14 cellular contexts compared by ENCODE assay signal in genomic region chr18:22194151-22194598, GRCh38. TPM values are rescaled to one million over a fixed set of nuclear protein-coding genes. Genes with fewer than 3 reads are reported as not detected.
DNase-seq lines count a peak whose midpoint lies in the region; ATAC-seq, FAIRE-seq and TF ChIP-seq lines count a peak whose summit lies in the region.
"Had no signal": no experiment of that assay in that cellular context is flagged by ENCODE, and none has a peak within 500 bp of the region (broad histone marks: within the 10 kb centered on the region; RNA-seq: fewer than 3 reads in every experiment).

No MANE protein-coding gene starts in this region.

- H4K20me1 ChIP-seq in GM23338 (replicated peaks; ENCODE audit: insufficient read depth) (no peaks in the 10 kb centered on the region), K562 (replicated peaks; ENCODE audit: control insufficient read depth, insufficient read depth, low read length) (no peaks in the 10 kb centered on the region), hepatocyte (ENCODE audit: insufficient read depth, poor library complexity, severe bottlenecking) (peaks cover 39% of the 10 kb centered on the region)

- peak; percentile 93 for TF ChIP-seq EP300 in K562 (IDR thresholded peaks at IDR 0.05; ENCODE audit: low read length)

- H3K4me1 ChIP-seq in GM23338 (ENCODE audit: insufficient read depth), result peaks cover 16% of the 10 kb centered on the region; the same call in 1 of the 2 replicates
- H3K4me1 ChIP-seq in K562 (replicated peaks in 1 of 2; ENCODE audit: control insufficient read depth in 2 of 2, insufficient read depth in 2 of 2, low read length in 2 of 2), result peaks cover 9 to 23% of the 10 kb centered on the region in 2 experiments; a peak in 4 of 5 replicates
- H3K4me1 ChIP-seq in hepatocyte (ENCODE audit: insufficient read depth), result peaks cover 90% of the 10 kb centered on the region
- H3K4me1 ChIP-seq: parathyroid adenoma had no signal

- no peaks in the 10 kb centered on the region for H3K9me1 ChIP-seq in K562 (ENCODE audit: control insufficient read depth, insufficient read depth, low read length)

- no peak overlapping the region for H3K4me3 Mint-ChIP-seq in GM23338
- H3K4me3 Mint-ChIP-seq in osteocyte (ENCODE audit: unreplicated experiment), result peak overlapping the region; percentile 75

- CTCF ChIA-PET in K562 (lab: Yijun Ruan, JAX; ENCODE audit: low intra/inter-chr PET ratio), result no interaction called here

- no peak for TF ChIP-seq RAD21 in K562 (CRISPR knock-in tag; conservative IDR thresholded peaks at IDR 0.05 in 1 of 2, IDR thresholded peaks at IDR 0.05 in 1 of 2)

- H3K36me3 ChIP-seq in GM23338 (ENCODE audit: insufficient read depth), result no peaks in the 10 kb centered on the region
- no peaks in the 10 kb centered on the region for H3K36me3 ChIP-seq in K562 (ENCODE audit: control insufficient read depth, insufficient read depth, low read length)
- no peaks in the 10 kb centered on the region for H3K36me3 ChIP-seq in hepatocyte (replicated peaks; ENCODE audit: insufficient read depth, low read depth)

- WGBS in K562 (ENCODE audit: insufficient coverage, low coverage, missing lambda C conversion rate), result 1% methylated on average over 7 of the region's 7 CpGs
- WGBS in hepatocyte (ENCODE audit: low lambda C conversion rate, missing lambda C conversion rate), result 20% methylated on average over 7 of the region's 7 CpGs

- POLR2A ChIA-PET in K562 (lab: Yijun Ruan, JAX), result interaction anchor here (0.6 to 1.3 kb wide), 5 partner anchors 11 to 189 kb away, joined by 3 to 7 read pairs (median 3); no protein-coding TSS in a partner anchor

- H2AFZ ChIP-seq in GM23338 (peak overlapping the region; percentile 76; the same call in 1 of the 2 replicates), K562 (ENCODE audit: low read depth, low read length) (peak overlapping the region; percentile 99), hepatocyte (no peak overlapping the region)
- H2AFZ ChIP-seq: parathyroid adenoma had no signal

- peak; percentile 60 for TF ChIP-seq POLR2A in K562 (conservative IDR thresholded peaks at IDR 0.05)

- H3K36me3 Mint-ChIP-seq in GM23338 (ENCODE audit: low read depth), result no peaks in the 10 kb centered on the region
- H3K36me3 Mint-ChIP-seq in osteocyte (ENCODE audit: unreplicated experiment), result no peaks in the 10 kb centered on the region

- H3F3A ChIP-seq in GM23338 (replicated peaks; ENCODE audit: low read depth), result no peaks in the 10 kb centered on the region

- peak; percentile 97 for FAIRE-seq in K562 (lab: Jason Lieb, UNC)
- FAIRE-seq: HTR-8/SVneo had no signal

- H3K9ac ChIP-seq in K562 (ENCODE audit: insufficient read depth in 1 of 2, low read depth in 2 of 2, low read length in 2 of 2), result peak overlapping the region in 1 of 2 experiments; percentile 55; a peak in 2 of 4 replicates
- H3K9ac ChIP-seq: parathyroid adenoma had no signal

- H3K79me2 ChIP-seq in GM23338 (replicated peaks; ENCODE audit: insufficient read depth) (no peaks in the 10 kb centered on the region), K562 (ENCODE audit: control insufficient read depth, insufficient read depth, low read length) (no peaks in the 10 kb centered on the region), hepatocyte (peaks cover 85% of the 10 kb centered on the region)
- H3K79me2 ChIP-seq: parathyroid adenoma had no signal

- H3K27me3 ChIP-seq in GM23338 (ENCODE audit: insufficient read depth), result no peaks in the 10 kb centered on the region
- H3K27me3 ChIP-seq in K562 (ENCODE audit: control insufficient read depth in 2 of 2, insufficient read depth in 2 of 2, low read length in 2 of 2), result no peaks in the 10 kb centered on the region
- no peaks in the 10 kb centered on the region for H3K27me3 ChIP-seq in hepatocyte

- H3K27ac Mint-ChIP-seq in GM23338, result no peak overlapping the region
- peak overlapping the region; percentile 91 for H3K27ac Mint-ChIP-seq in osteocyte (ENCODE audit: unreplicated experiment)

- ATAC-seq in GM23338 (peak; percentile 76), K562 (peak; percentile 94), HG03108 (IDR thresholded peaks at IDR 0.05; ENCODE audit: unreplicated experiment) (no peak)

- H3K4me3 ChIP-seq in GM23338 (no peak overlapping the region), K562 (no peak overlapping the region), hepatocyte (no peak overlapping the region)

- no peak for TF ChIP-seq CTCF in GM23338 (conservative IDR thresholded peaks at IDR 0.05; ENCODE audit: low read depth in 2 of 2)
- TF ChIP-seq CTCF in K562 (IDR thresholded peaks at IDR 0.05 in 2 of 3, conservative IDR thresholded peaks at IDR 0.05 in 1 of 3; ENCODE audit: insufficient read depth in 2 of 3, low read depth in 1 of 3, low read length in 3 of 3), result 0 out of 6 replicates have a peak, but pooled peaks of 1 of the 3 experiments have one; percentile 2
- TF ChIP-seq CTCF in hepatocyte (IDR thresholded peaks at IDR 0.05; ENCODE audit: poor library complexity), result no peak
- TF ChIP-seq CTCF in osteocyte (IDR thresholded peaks at IDR 0.05), result no peak

- H3K9me2 ChIP-seq in GM23338 (ENCODE audit: insufficient read depth) (no peaks in the 10 kb centered on the region), hepatocyte (replicated peaks; ENCODE audit: insufficient read depth) (no peaks in the 10 kb centered on the region)

- in situ Hi-C loops in K562 (cut with MboI), result no loop called here

- DNase-seq in GM23338 (ENCODE audit: low spot score), result peak; percentile 43
- peak; percentile 80 to 93 (median 87) for DNase-seq in K562 (ENCODE audit: extremely low read depth in 1 of 4, low spot score in 3 of 4)
- peak; percentile 82 for DNase-seq in hepatocyte (ENCODE audit: low spot score)
- DNase-seq in osteocyte (ENCODE audit: extremely low spot score, unreplicated experiment), result no peak
- no peak for DNase-seq in stimulated activated CD4-positive, alpha-beta T cell treated with anti-CD3 and anti-CD28 coated beads, Interleukin-15, amount 100 ng/mL, for 24 hours
- DNase-seq in NCI-H446 treated with DMSO at 0.1 percent for 48 hours (lab: John Stamatoyannopoulos, UW), result no peak
- DNase-seq in pons (ENCODE audit: low spot score), result no peak
- DNase-seq: activated CD8-positive, alpha-beta memory T cell treated with anti-CD3 and anti-CD28 coated beads for 24 hours; DMS79 treated with DMSO at 0.1 percent for 48 hours; NCI-H1694 treated with DMSO at 0.1 percent for 48 hours had no signal

- intact Hi-C loops in K562 (cut with micrococcal nuclease), result no loop called here

- H3K9me3 Mint-ChIP-seq in GM23338, result no peaks in the 10 kb centered on the region; the same call in 2 of the 3 replicates
- no peaks in the 10 kb centered on the region for H3K9me3 Mint-ChIP-seq in osteocyte (ENCODE audit: unreplicated experiment)

- H3K4me1 Mint-ChIP-seq in GM23338 (peaks cover 27% of the 10 kb centered on the region), osteocyte (ENCODE audit: unreplicated experiment) (peaks cover 23% of the 10 kb centered on the region)

- H3K4me2 ChIP-seq in GM23338 (no peak overlapping the region), K562 (ENCODE audit: insufficient read depth, low read length) (peak overlapping the region; percentile 82), hepatocyte (peak overlapping the region; percentile 63)

- H3K9me3 ChIP-seq in K562 (replicated peaks; ENCODE audit: control insufficient read depth, insufficient read depth, low read depth, low read length) (no peaks in the 10 kb centered on the region), hepatocyte (ENCODE audit: low read depth) (no peaks in the 10 kb centered on the region)

- no TSS peak for BruUV-seq in K562 (replicated peaks; lab: Mats Ljungman, UMichigan)

- H3K27me3 Mint-ChIP-seq in GM23338 (ENCODE audit: insufficient read depth, low read depth, poor library complexity) (peaks cover 9% of the 10 kb centered on the region), osteocyte (ENCODE audit: unreplicated experiment) (no peaks in the 10 kb centered on the region)

- H3K27ac ChIP-seq in GM23338 (ENCODE audit: low read depth), result no peak overlapping the region
- H3K27ac ChIP-seq in K562 (ENCODE audit: extremely low read depth, low read depth, low read length), result peak overlapping the region; percentile 84
- H3K27ac ChIP-seq in hepatocyte, result peak overlapping the region; percentile 94
- H3K27ac ChIP-seq: parathyroid adenoma had no signal

TF ChIP-seq in GM23338, 12 proteins besides CTCF, POLR2A, EP300 and RAD21:
- TF ChIP-seq EZH2 (IDR thresholded peaks at IDR 0.05; ENCODE audit: low read depth, unreplicated experiment), result no peak
- TF ChIP-seq ZNF114 (CRISPR knock-in tag; IDR thresholded peaks at IDR 0.05), result no peak
- TF ChIP-seq CREB1 (CRISPR knock-in tag; IDR thresholded peaks at IDR 0.05; ENCODE audit: low read depth), result no peak
- TF ChIP-seq POLR2AphosphoS5 (IDR thresholded peaks at IDR 0.05; ENCODE audit: low read depth), result no peak

TF ChIP-seq in K562, 482 proteins besides CTCF, POLR2A, EP300 and RAD21 (continues in another document):
- no peak for TF ChIP-seq ZNF253 (CRISPR knock-in tag; conservative IDR thresholded peaks at IDR 0.05)
- no peak for TF ChIP-seq MIER1 (IDR thresholded peaks at IDR 0.05; ENCODE audit: low read depth)
- 0 out of 2 replicates have a peak, but pooled peaks have one; percentile 44 for TF ChIP-seq XRCC5 (IDR thresholded peaks at IDR 0.05; ENCODE audit: low read depth, low read length)
- TF ChIP-seq ZNF133 (CRISPR knock-in tag; IDR thresholded peaks at IDR 0.05), result no peak

RNA-seq across cellular contexts. Expression of gene GATA6, which starts 24.8 kb away (rescaled TPM):
- not detected in 2 replicates for total RNA-seq in GM23338 (2014; rRNA removed; shearing (Covaris generic))
- polyA plus RNA-seq in GM23338 (2016; fragmentation: Nextera tagmentation; extraction: Ambion mirVana) (0.08 and 0.30 TPM in 2 replicates), K562 (2011; rRNA removed) (0.12 TPM in 1 of 2 replicates, not detected in the other), K562 (2014; fragmentation: Illumina TruSeq; extraction: Trizol) (0.06 TPM in 1 of 2 replicates, not detected in the other), K562 (2014; fragmentation: Nextera tagmentation; extraction: Ambion mirVana) (under 1 TPM in 1 of 2 experiments, not detected in 1; 0.01 TPM), K562 (2014; rRNA removed) (0.13 TPM in 1 of 2 replicates, not detected in the other), hepatocyte (116 and 128 TPM in 2 replicates)
- total RNA-seq in K562 (2011; cell fraction: chromatin; rRNA removed; ENCODE audit: low replicate concordance), result 0.09 TPM in 1 of 2 replicates, not detected in the other
- 0.13 and 0.17 TPM in 2 replicates for total RNA-seq in K562 (2011; cell fraction: nucleolus; rRNA removed)
- not detected in 2 replicates for total RNA-seq in K562 (2011; cell fraction: nucleoplasm; rRNA removed)
- total RNA-seq in K562 (2014; rRNA removed) (0.16 and 0.18 TPM in 2 replicates), K562 (2014; rRNA removed; fragmentation: Illumina TruSeq; extraction: Trizol) (not detected in 2 replicates), K562 (2015; rRNA removed; fragmentation: Illumina TruSeq; extraction: Trizol) (not detected in 2 replicates), K562 (2021) (0.24 and 0.29 TPM in 2 replicates), hepatocyte (122 and 125 TPM in 2 replicates), osteocyte (1.9 and 2.4 TPM in 2 replicates)
- polyA plus RNA-seq in K562 (2011; cell fraction: cytosol; rRNA removed), result 0.06 and 0.09 TPM in 2 replicates
- polyA plus RNA-seq in K562 (2011; cell fraction: nucleus; rRNA removed), result 0.07 and 0.20 TPM in 2 replicates
- polyA plus RNA-seq in K562 (2012), result 0.05 and 0.10 TPM in 2 replicates
- 0.15 TPM in 1 of 2 replicates, not detected in the other for polyA minus RNA-seq in K562 (2011; rRNA and poly(A)+ RNA removed)
- 0.64 TPM in 1 of 2 replicates, not detected in the other for polyA minus RNA-seq in K562 (2011; cell fraction: cytosol; rRNA and poly(A)+ RNA removed)
- polyA minus RNA-seq in K562 (2011; cell fraction: nucleus; rRNA and poly(A)+ RNA removed), result 0.13 and 0.22 TPM in 2 replicates
- total RNA-seq: T-helper 1 cell treated with Interleukin-12 subunit alpha and Interleukin-12 subunit beta and Interleukin-4 antibody, amounts not matched to agents 30 ng/mL and 1 ng/mL, for 36 hours had no signal

Comparison
In these comparisons a context has a peak if more than half of its experiments do, and no peak if none do; other contexts are left out.
1. DNase-seq: peak in GM23338 (single experiment), K562 (4 of 4) and hepatocyte (single experiment); none in osteocyte (single experiment), stimulated activated CD4-positive, alpha-beta T cell treated with anti-CD3 and anti-CD28 coated beads, Interleukin-15, amount 100 ng/mL, for 24 hours (single experiment), NCI-H446 treated with DMSO at 0.1 percent for 48 hours (single experiment) and pons (single experiment).
2. RNA of gene GATA6, which starts 24.8 kb away (total RNA-seq): 122 to 125 TPM in hepatocyte; 1.9 to 2.4 TPM in osteocyte, 0.09 to 0.29 TPM in K562 and not detected in GM23338; every median in the first group is over 10 times any median in the second.